ENCODE assay signal across 30 cellular contexts in genomic region chr6:89786970-89787369, GRCh38.
"Had no signal": no experiment of that assay in that cellular context is flagged by ENCODE, and none has a peak within 500 bp of the region (broad histone marks: within the 10 kb centered on the region; RNA-seq: fewer than 3 reads in every experiment).

No MANE protein-coding gene starts in this region.

- H3K9me3 ChIP-seq: adrenal gland, gastrocnemius medialis had no signal

- H3K27me3 ChIP-seq: adrenal gland, body of pancreas, esophagus muscularis mucosa, foreskin keratinocyte, gastrocnemius medialis, heart left ventricle had no signal

- H3K4me3 ChIP-seq: adrenal gland, body of pancreas, esophagus muscularis mucosa, gastrocnemius medialis, heart left ventricle had no signal

- ATAC-seq: activated CD4-positive, alpha-beta T cell treated with anti-CD3 and anti-CD28 coated beads for 36 hours; activated CD8-positive, alpha-beta memory T cell treated with anti-CD3 and anti-CD28 coated beads, Interleukin-2, amount 10 ng/mL, durations not matched to agents 7 days and 5 days; activated CD8-positive, alpha-beta T cell treated with anti-CD3 and anti-CD28 coated beads, Interleukin-2, amount 10 ng/mL, durations not matched to agents 7 days and 5 days; activated naive CD8-positive, alpha-beta T cell treated with anti-CD3 and anti-CD28 coated beads, Interleukin-2, amount 50 U/mL, for 24 hours; body of pancreas; effector memory CD8-positive, alpha-beta T cell; foreskin keratinocyte; gastrocnemius medialis; heart left ventricle had no signal

- H3K4me1 ChIP-seq: adrenal gland, body of pancreas, esophagus muscularis mucosa, foreskin keratinocyte, gastrocnemius medialis, heart left ventricle had no signal

- H3K27ac ChIP-seq: adrenal gland, body of pancreas, esophagus muscularis mucosa, foreskin keratinocyte, gastrocnemius medialis, heart left ventricle had no signal

- DNase-seq: activated CD4-positive, alpha-beta memory T cell treated with anti-CD3 and anti-CD28 coated beads for 36 hours; activated CD4-positive, alpha-beta T cell treated with anti-CD3 and anti-CD28 coated beads for 36 hours; activated CD4-positive, alpha-beta T cell treated with anti-CD3 and anti-CD28 coated beads, Interleukin-2, amount 10 ng/mL, durations not matched to agents 24 days and 14 days; activated CD4-positive, CD25-positive, alpha-beta regulatory T cell; activated CD4-positive, CD25-positive, alpha-beta regulatory T cell treated with anti-CD3 and anti-CD28 coated beads, Interleukin-2, amount 50 U/mL, for 72 hours; activated CD8-positive, alpha-beta memory T cell treated with anti-CD3 and anti-CD28 coated beads, Interleukin-2, amount 10 ng/mL, durations not matched to agents 7 days and 5 days; activated CD8-positive, alpha-beta memory T cell treated with anti-CD3 and anti-CD28 coated beads, Interleukin-2, amount 50 U/mL, for 4 hours; activated CD8-positive, alpha-beta T cell treated with anti-CD3 and anti-CD28 coated beads, Interleukin-2, amount 10 ng/mL, durations not matched to agents 7 days and 5 days; activated effector memory CD4-positive, alpha-beta T cell treated with anti-CD3 and anti-CD28 coated beads, Interleukin-2, amount 50 U/mL, for 16 hours; activated naive CD4-positive, alpha-beta T cell treated with anti-CD3 and anti-CD28 coated beads for 36 hours; activated naive CD8-positive, alpha-beta T cell treated with anti-CD3 and anti-CD28 coated beads for 36 hours; activated naive CD8-positive, alpha-beta T cell treated with anti-CD3 and anti-CD28 coated beads, Interleukin-2, amount 50 U/mL, for 24 hours; activated T-cell treated with anti-CD3 and anti-CD28 coated beads, Interleukin-2, amount 50 U/mL, for 1 hour; activated T-cell treated with anti-CD3 and anti-CD28 coated beads, Interleukin-2, amount 50 U/mL, for 48 hours; adrenal gland; amygdala; aorta; body of pancreas; caudate nucleus; cortex of kidney; dermis blood vessel endothelial cell; effector CD4-positive, alpha-beta T cell; effector memory CD8-positive, alpha-beta T cell; erythroblast; foreskin keratinocyte; gastrocnemius medialis; glutamatergic neuron; heart left ventricle; T-helper 2 cell had no signal
